In genomic region chr13:23578411-23579071, GRCh38 we compare ENCODE assay signal across 8 cellular contexts. TPM values are rescaled to one million over a fixed set of nuclear protein-coding genes. Genes with fewer than 3 reads are reported as not detected.
A peak's percentile ranks its signal among the peaks of the same experiment; 100 is the strongest.
DNase-seq lines count a peak whose midpoint lies in the region; ATAC-seq, FAIRE-seq and TF ChIP-seq lines count a peak whose summit lies in the region.

No MANE protein-coding gene starts in this region.

- peak overlapping the region; percentile 67 for H3K27ac Mint-ChIP-seq in CD4-positive, alpha-beta T cell

- no peaks in the 10 kb centered on the region for H3K9me3 Mint-ChIP-seq in CD4-positive, alpha-beta T cell

- H3K27me3 ChIP-seq in CD4-positive, alpha-beta T cell (ENCODE audit: control insufficient read depth, insufficient read depth, low read length): peaks cover 39% of the 10 kb centered on the region
- H3K27me3 ChIP-seq in gastroesophageal sphincter (no peaks in the 10 kb centered on the region), thoracic aorta (replicated peaks; ENCODE audit: insufficient read depth) (no peaks in the 10 kb centered on the region)

- peak overlapping the region; percentile 87 for H3K4me3 Mint-ChIP-seq in CD4-positive, alpha-beta T cell

- TF ChIP-seq POLR2A in gastroesophageal sphincter (IDR thresholded peaks at IDR 0.05): no peak

- TF ChIP-seq CTCF in CD4-positive, alpha-beta T cell (IDR thresholded peaks at IDR 0.05): peak; percentile 55
- TF ChIP-seq CTCF in gastroesophageal sphincter (IDR thresholded peaks at IDR 0.05): peak; percentile 35 to 78 (median 76)
- peak; percentile 40 for TF ChIP-seq CTCF in thoracic aorta (IDR thresholded peaks at IDR 0.05)

- peaks cover 22% of the 10 kb centered on the region for H3K4me1 Mint-ChIP-seq in CD4-positive, alpha-beta T cell (ENCODE audit: low read depth)

- no peak for TF ChIP-seq EP300 in gastroesophageal sphincter (IDR thresholded peaks at IDR 0.05)

- intact Hi-C loops in CD4-positive, alpha-beta T cell (cut with DNase I, micrococcal nuclease): loop anchor here (2.0 to 10.0 kb wide), 6 partner anchors 111 to 1974 kb away; partner anchors contain the start of genes MICU2 (in 1 of the 2) and SPATA13 (in 1 of the 2)

- CTCF ChIA-PET in CD4-positive, alpha-beta T cell (lab: Charles Lee): interaction anchor here (0.6 kb wide), 1 partner anchor 1612 kb away, joined by 3 read pairs; no protein-coding TSS in a partner anchor

- no peaks in the 10 kb centered on the region for H3K9me3 ChIP-seq in CD4-positive, alpha-beta T cell (ENCODE audit: control insufficient read depth, low read length)
- H3K9me3 ChIP-seq in gastroesophageal sphincter (no peaks in the 10 kb centered on the region), thoracic aorta (no peaks in the 10 kb centered on the region)

- 22 to 50% methylated on average over 3 to 8 of the region's 42 CpGs for WGBS in gastroesophageal sphincter (ENCODE audit: low coverage in 1 of 2), 2 donors

- peak; percentile 65 for ATAC-seq in CD4-positive, alpha-beta T cell (ENCODE audit: poor library complexity)
- ATAC-seq in GM19395 (IDR thresholded peaks at IDR 0.05; ENCODE audit: unreplicated experiment) (peak; percentile 64), HG03469 (IDR thresholded peaks at IDR 0.05; ENCODE audit: unreplicated experiment) (peak; percentile 36), gastroesophageal sphincter (peak; percentile 77), thoracic aorta (ENCODE audit: insufficient number of reproducible peaks, low FRiP score, low read depth) (peak; percentile 15)

- H3K27me3 Mint-ChIP-seq in CD4-positive, alpha-beta T cell: peaks cover 65% of the 10 kb centered on the region

- H3K36me3 ChIP-seq in gastroesophageal sphincter: no peaks in the 10 kb centered on the region
- no peaks in the 10 kb centered on the region for H3K36me3 ChIP-seq in thoracic aorta

- H3K4me1 ChIP-seq in gastroesophageal sphincter (peaks cover 0 to 26% (median 3%) of the 10 kb centered on the region in 3 donors), thoracic aorta (ENCODE audit: control insufficient read depth in 1 of 2, low read depth in 2 of 2) (peaks cover 0 to 13% of the 10 kb centered on the region in 2 donors)

- H3K4me3 ChIP-seq in gastroesophageal sphincter (peak overlapping the region; percentile 80 to 91), thoracic aorta (peak overlapping the region; percentile 94)

- no peak for FAIRE-seq in RCC 7860 (lab: Jason Lieb, UNC)

- no peak overlapping the region for H3K27ac ChIP-seq in CD4-positive, alpha-beta T cell (ENCODE audit: low read depth, low read length)
- H3K27ac ChIP-seq in gastroesophageal sphincter (peak overlapping the region; percentile 65 to 95 (median 91)), thoracic aorta (no peak overlapping the region)

- H3K36me3 Mint-ChIP-seq in CD4-positive, alpha-beta T cell (ENCODE audit: low read depth): no peaks in the 10 kb centered on the region

- POLR2A ChIA-PET in CD4-positive, alpha-beta T cell (lab: Charles Lee): interaction anchor here (0.7 to 0.8 kb wide), 3 partner anchors 9 to 280 kb away, joined by 3 read pairs; no protein-coding TSS in a partner anchor

- DNase-seq in CD4-positive, alpha-beta T cell: peak; percentile 28 to 67 (median 53)
- DNase-seq in RCC 7860 (ENCODE audit: low spot score) (peak; percentile 39), nucleus accumbens (lab: John Stamatoyannopoulos, UW) (peak in 32 of 56 donors; percentile 12 to 73 (median 40)), thoracic aorta (ENCODE audit: low spot score) (no peak)
- DNase-seq in activated T-helper 9 cell treated with anti-CD3 and anti-CD28 coated beads, Interleukin-2, amount 50 U/mL, for 16 hours (ENCODE audit: low read depth): peak; percentile 39

RNA-seq across cellular contexts. Expression of gene TNFRSF19, which starts 8.3 kb away (rescaled TPM):
- total RNA-seq in CD4-positive, alpha-beta T cell: not detected
- total RNA-seq in gastroesophageal sphincter: 10 to 100 TPM in 2 of 4 donors, 1 to 10 TPM in 2; 4.1 to 14.7 (median 8.2) TPM
- 1 to 10 TPM; 1.4 to 7.6 TPM for total RNA-seq in thoracic aorta

Comparison
In these comparisons a context has a peak if more than half of its experiments do, and no peak if none do; other contexts are left out.
1. ATAC-seq: peak in every context shown above with its lines; median percentile 77 in gastroesophageal sphincter; 65 in CD4-positive, alpha-beta T cell; 64 in GM19395; 36 in HG03469; 15 in thoracic aorta.
2. H3K27ac ChIP-seq: peak in gastroesophageal sphincter (4 of 4); none in CD4-positive, alpha-beta T cell (single experiment) and thoracic aorta (0 of 2).
3. Peak in every context shown above with its lines, with median percentiles within 50 percentile points of each other: CTCF ChIP-seq.